In the genomic region with DNA sequence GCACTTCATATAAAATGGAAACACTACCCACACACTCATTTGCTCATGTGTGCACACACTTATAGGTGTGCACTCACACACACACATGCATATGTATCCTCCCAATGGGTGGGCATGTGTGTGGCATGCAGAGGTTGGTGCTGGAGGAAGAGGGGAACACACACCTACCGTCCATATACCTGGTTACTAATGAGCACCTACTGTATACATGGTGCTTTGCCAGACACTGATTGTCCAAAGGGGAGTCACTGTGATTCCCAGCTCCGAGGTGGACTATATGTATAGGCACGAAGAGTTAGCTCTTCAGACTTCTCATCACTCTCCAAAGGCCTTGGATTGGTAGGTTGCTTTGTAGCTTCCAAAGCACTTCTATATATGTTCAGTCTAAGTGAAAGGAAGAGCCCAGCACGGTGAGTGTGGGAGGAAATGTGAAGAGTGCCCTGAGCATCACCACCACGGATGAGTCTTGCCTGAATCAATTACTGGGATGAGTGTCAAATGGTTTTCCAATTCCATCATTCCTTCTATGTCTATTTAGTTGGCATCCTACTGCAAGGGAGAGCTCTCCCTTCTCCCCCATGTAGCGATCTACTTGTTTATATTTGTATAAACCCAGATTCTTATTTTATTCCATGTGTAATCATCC, we compare ENCODE assay signal across 24 cellular contexts. TPM values are rescaled to one million over a fixed set of nuclear protein-coding genes. Genes with fewer than 3 reads are reported as not detected.
DNase-seq lines count a peak whose midpoint lies in the region; ATAC-seq, FAIRE-seq and TF ChIP-seq lines count a peak whose summit lies in the region.
"Had no signal": no experiment of that assay in that cellular context is flagged by ENCODE, and none has a peak within 500 bp of the region (broad histone marks: within the 10 kb centered on the region; RNA-seq: fewer than 3 reads in every experiment).

No MANE protein-coding gene starts in this region.

- peak overlapping the region; percentile 5; the same call in 1 of the 2 replicates for H2BK20ac ChIP-seq in IMR-90 (ENCODE audit: low read depth, low read length)

- peak overlapping the region; percentile 35 for H2BK5ac ChIP-seq in IMR-90 (ENCODE audit: low read depth, low read length, poor library complexity, severe bottlenecking)

- H2AK9ac ChIP-seq in IMR-90 (replicated peaks; ENCODE audit: low read depth, low read length, poor library complexity): no peak overlapping the region

- H3K56ac ChIP-seq in IMR-90 (ENCODE audit: extremely low read depth, insufficient read depth, low read length): no peak overlapping the region

- no peak overlapping the region for H3K27ac ChIP-seq in IMR-90 (ENCODE audit: insufficient read depth, low read length)
- H3K27ac ChIP-seq in HepG2 (ENCODE audit: extremely low read length, insufficient read depth, low read length): no peak overlapping the region
- H3K27ac ChIP-seq: BLaER1 treated with 17β-estradiol and CSF1 and Interleukin-3, amounts not matched to agents 10 nM and 100 nM had no signal

- TF ChIP-seq RAD21 in IMR-90 (IDR thresholded peaks at IDR 0.05; ENCODE audit: low read length): no peak
- TF ChIP-seq RAD21 in HepG2 (CRISPR knock-in tag; IDR thresholded peaks at IDR 0.05): no peak

- H3K18ac ChIP-seq in IMR-90 (ENCODE audit: low read depth, low read length): no peak overlapping the region

- FAIRE-seq in bronchial epithelial cell (lab: Jason Lieb, UNC) (peak; percentile 77), HepG2 (lab: Jason Lieb, UNC) (no peak)
- FAIRE-seq: A549, GM12878 had no signal

- TF ChIP-seq POLR2A in IMR-90 (IDR thresholded peaks at IDR 0.05; ENCODE audit: low read depth, low read length) (no peak), HepG2 (IDR thresholded peaks at IDR 0.05; ENCODE audit: insufficient read depth in 1 of 2, low read depth in 2 of 2, low read length in 2 of 2) (no peak)

- POLR2A ChIA-PET in IMR-90 (lab: Charles Lee; ENCODE audit: unreplicated experiment) (no interaction called here), HepG2 (lab: Yijun Ruan, JAX) (interaction anchor here (0.8 to 1.4 kb wide), 3 partner anchors 37 to 88 kb away, joined by 3 to 4 read pairs (median 4); a partner anchor contains a TSS)

- H3K79me2 ChIP-seq in HepG2 (ENCODE audit: insufficient read depth, low read length): no peaks in the 10 kb centered on the region

- BruUV-seq in IMR-90 (replicated peaks; lab: Mats Ljungman, UMichigan) (no TSS peak), HepG2 (replicated peaks; lab: Mats Ljungman, UMichigan) (no TSS peak)

- in situ Hi-C loops in IMR-90 (cut with MboI; ENCODE audit: low sequenced_read_pairs) (no loop called here), HepG2 (cut with HindIII; ENCODE audit: extremely low pct_ligation_motif_present, low pct_unique_long_range_greater_than_20kb) (no loop called here)

- H2AFZ ChIP-seq in IMR-90 (replicated peaks; ENCODE audit: low read length, poor library complexity): no peak overlapping the region
- no peak overlapping the region for H2AFZ ChIP-seq in HepG2 (ENCODE audit: low read length)

- H3K4me3 ChIP-seq in IMR-90 (ENCODE audit: insufficient read depth, low read depth, low read length) (no peak overlapping the region), bronchial epithelial cell (ENCODE audit: low read depth, low read length) (no peak overlapping the region), HepG2 (replicated peaks in 1 of 3; ENCODE audit: insufficient read depth in 1 of 3, low read depth in 2 of 3, low read length in 3 of 3) (no peak overlapping the region), BE2C (ENCODE audit: low read depth, low read length) (no peak overlapping the region)
- H3K4me3 ChIP-seq: A549; BLaER1 treated with 17β-estradiol and CSF1 and Interleukin-3, amounts not matched to agents 10 nM and 100 nM; GM12878 had no signal

- H4K5ac ChIP-seq in IMR-90 (ENCODE audit: low read depth, low read length): no peak overlapping the region

- H3K9me3 ChIP-seq in IMR-90 (ENCODE audit: control insufficient read depth, insufficient read depth, low read length) (peaks cover 11% of the 10 kb centered on the region), HepG2 (ENCODE audit: low read length) (peaks cover 7% of the 10 kb centered on the region; the same call in 1 of the 2 replicates), BE2C (peaks cover 3% of the 10 kb centered on the region; the same call in 1 of the 2 replicates)

- peak overlapping the region; percentile 43; the same call in 1 of the 2 replicates for H3K4ac ChIP-seq in IMR-90 (ENCODE audit: low read depth, low read length)

- CTCF ChIA-PET in IMR-90 (lab: Yijun Ruan, JAX) (no interaction called here), HepG2 (lab: Yijun Ruan, JAX; ENCODE audit: low intra/inter-chr PET ratio, low total read pairs) (no interaction called here)

- peaks cover 8% of the 10 kb centered on the region for H3K4me1 ChIP-seq in IMR-90 (ENCODE audit: control insufficient read depth, insufficient read depth, low read length)
- peaks cover 49% of the 10 kb centered on the region for H3K4me1 ChIP-seq in HepG2 (ENCODE audit: insufficient read depth, low read length)
- H3K4me1 ChIP-seq in BE2C: no peaks in the 10 kb centered on the region
- H3K4me1 ChIP-seq: Caco-2 had no signal

- H3K23ac ChIP-seq in IMR-90 (ENCODE audit: low read depth, low read length): no peak overlapping the region

- H4K20me1 ChIP-seq in IMR-90 (ENCODE audit: insufficient read depth, low read length) (no peaks in the 10 kb centered on the region), HepG2 (ENCODE audit: insufficient read depth, low read length) (no peaks in the 10 kb centered on the region)
- H4K20me1 ChIP-seq: BLaER1 treated with 17β-estradiol and CSF1 and Interleukin-3, amounts not matched to agents 10 nM and 100 nM had no signal

- no peaks in the 10 kb centered on the region for H3K27me3 ChIP-seq in IMR-90 (ENCODE audit: control insufficient read depth, insufficient read depth, low read length)
- H3K27me3 ChIP-seq in bronchial epithelial cell (ENCODE audit: control insufficient read depth, insufficient read depth, low read length): no peaks in the 10 kb centered on the region
- H3K27me3 ChIP-seq in HepG2 (ENCODE audit: control insufficient read depth in 1 of 2, insufficient read depth in 2 of 2, low read length in 2 of 2): no peaks in the 10 kb centered on the region; a peak in 1 of 5 replicates
- H3K27me3 ChIP-seq in BE2C: no peaks in the 10 kb centered on the region
- H3K27me3 ChIP-seq: BLaER1 treated with 17β-estradiol and CSF1 and Interleukin-3, amounts not matched to agents 10 nM and 100 nM had no signal

- no peak overlapping the region for H4K91ac ChIP-seq in IMR-90 (ENCODE audit: insufficient read depth, low read depth, low read length)

- no peak for TF ChIP-seq CTCF in IMR-90 (conservative IDR thresholded peaks at IDR 0.05; ENCODE audit: low read depth, low read length)
- no peak for TF ChIP-seq CTCF in bronchial epithelial cell (IDR thresholded peaks at IDR 0.05; ENCODE audit: insufficient read depth, low read length, severe bottlenecking)
- no peak for TF ChIP-seq CTCF in HepG2 (CRISPR knock-in tag; IDR thresholded peaks at IDR 0.05)
- no peak for TF ChIP-seq CTCF in BE2C (IDR thresholded peaks at IDR 0.05; ENCODE audit: low read depth, low read length)

- dilution Hi-C loops in IMR-90 (cut with HindIII; ENCODE audit: low sequenced_read_pairs, unreplicated experiment): no loop called here

- H3K9me1 ChIP-seq in IMR-90 (ENCODE audit: insufficient read depth, low read length): peaks cover 5% of the 10 kb centered on the region

- peak overlapping the region; percentile 12; the same call in 1 of the 2 replicates for H2BK120ac ChIP-seq in IMR-90 (ENCODE audit: low read depth, low read length)

- no peak overlapping the region for H3K4me2 ChIP-seq in IMR-90 (ENCODE audit: low read depth, low read length)
- no peak overlapping the region for H3K4me2 ChIP-seq in HepG2 (ENCODE audit: low read depth, low read length)
- H3K4me2 ChIP-seq: A549 had no signal

- intact Hi-C loops in IMR-90 (cut with micrococcal nuclease) (no loop called here), HepG2 (cut with micrococcal nuclease; ENCODE audit: unreplicated experiment) (no loop called here)

- TF ChIP-seq EP300 in HepG2 (IDR thresholded peaks at IDR 0.05; ENCODE audit: low read depth in 2 of 2, low read length in 2 of 2): no peak
- no peak for TF ChIP-seq EP300 in HepG2 (CRISPR knock-in tag; IDR thresholded peaks at IDR 0.05; ENCODE audit: borderline replicate concordance)

- H4K8ac ChIP-seq in IMR-90 (ENCODE audit: low read depth in 2 of 2, low read length in 2 of 2): 0 out of 4 replicates have a peak overlapping the region, but pooled peaks of 1 of the 2 experiments have one; percentile 34

- H3K79me1 ChIP-seq in IMR-90 (ENCODE audit: low read depth in 1 of 2, low read length in 2 of 2): no peaks in the 10 kb centered on the region

- WGBS in IMR-90 (ENCODE audit: extremely low coverage in 2 of 2, insufficient read length in 1 of 2), 2 experiments: no CpG with 5 or more reads among the region's 6 CpGs
- WGBS in HepG2 (ENCODE audit: low lambda C conversion rate): 43% methylated on average over 5 of the region's 6 CpGs

- no peaks in the 10 kb centered on the region for H3K36me3 ChIP-seq in IMR-90 (ENCODE audit: control insufficient read depth, insufficient read depth, low read length)
- H3K36me3 ChIP-seq in bronchial epithelial cell (ENCODE audit: control insufficient read depth, insufficient read depth, low read length): no peaks in the 10 kb centered on the region
- H3K36me3 ChIP-seq in HepG2 (replicated peaks in 1 of 2; ENCODE audit: control insufficient read depth in 1 of 2, insufficient read depth in 2 of 2, low read length in 2 of 2): no peaks in the 10 kb centered on the region
- H3K36me3 ChIP-seq in BE2C: no peaks in the 10 kb centered on the region

- ATAC-seq in IMR-90 (ENCODE audit: low read depth) (no peak), HepG2 (no peak), GM19467 (IDR thresholded peaks at IDR 0.05; ENCODE audit: unreplicated experiment) (no peak), HG02759 (IDR thresholded peaks at IDR 0.05; ENCODE audit: unreplicated experiment) (no peak)
- ATAC-seq: A549, GM12878 had no signal

- 0 out of 3 replicates have a peak overlapping the region, but pooled peaks have one; percentile 63 for H2BK15ac ChIP-seq in IMR-90 (ENCODE audit: low read depth, low read length)

- H3K9ac ChIP-seq in IMR-90 (ENCODE audit: low read depth, low read length) (no peak overlapping the region), HepG2 (ENCODE audit: insufficient read depth, low read depth, low read length) (no peak overlapping the region)
- H3K9ac ChIP-seq: BLaER1 treated with 17β-estradiol and CSF1 and Interleukin-3, amounts not matched to agents 10 nM and 100 nM had no signal

- DNase-seq in ELR (ENCODE audit: low read depth) (peak; percentile 66), IMR-90 (peak; percentile 68), bronchial epithelial cell (ENCODE audit: low read depth) (peak; percentile 59), HepG2 (ENCODE audit: low spot score) (no peak), T-helper 9 cell (no peak), BE2C (no peak)
- DNase-seq: Caco-2; CD4-positive, alpha-beta memory T cell; DMS 273 treated with DMSO at 0.1 percent for 48 hours; DMS79 treated with DMSO at 0.1 percent for 48 hours; H9; KBM-7; NCI-H1694 treated with DMSO at 0.1 percent for 48 hours; NCI-H2081 treated with DMSO at 0.1 percent for 48 hours; NCI-H446; NCI-H526; OCI-M1; RPMI8226; SHP77 had no signal

- no peak overlapping the region for H3K14ac ChIP-seq in IMR-90 (replicated peaks; ENCODE audit: low read depth, low read length)

- 0 out of 2 replicates have a peak overlapping the region, but pooled peaks have one; percentile 21 for H2AK5ac ChIP-seq in IMR-90 (ENCODE audit: low read depth, low read length)

RNA-seq across cellular contexts. Expression of a gene that starts 12.6 kb away (rescaled TPM):
- 124 and 134 TPM in 2 replicates for total RNA-seq in IMR-90 (2012; rRNA removed)
- polyA plus RNA-seq in IMR-90 (2012; rRNA removed): 185 and 192 TPM in 2 replicates
- 59.2 and 179 TPM in 2 replicates for polyA plus RNA-seq in IMR-90 (2012; cell fraction: cytosol; rRNA removed)
- polyA plus RNA-seq in IMR-90 (2012; cell fraction: nucleus; rRNA removed; ENCODE audit: low replicate concordance): 128 and 132 TPM in 2 replicates
- total RNA-seq in bronchial epithelial cell: 105 and 116 TPM in 2 replicates
- total RNA-seq in HepG2 (2016; rRNA removed; fragmentation: Illumina TruSeq; extraction: Trizol): 56.6 and 78.5 TPM in 2 replicates
- 56.7 and 59.9 TPM in 2 replicates for total RNA-seq in HepG2 (2016; cell fraction: cytosol; rRNA removed; fragmentation: Illumina TruSeq; extraction: Trizol; ENCODE audit: low read depth)
- total RNA-seq in HepG2 (2016; cell fraction: insoluble cytoplasmic fraction; rRNA removed; fragmentation: Illumina TruSeq; extraction: Trizol): 51.2 and 75.8 TPM in 2 replicates
- 144 and 156 TPM in 2 replicates for total RNA-seq in HepG2 (2016; cell fraction: membrane; rRNA removed; fragmentation: Illumina TruSeq; extraction: Trizol)
- total RNA-seq in HepG2 (2016; cell fraction: nucleus; rRNA removed; fragmentation: Illumina TruSeq; extraction: Trizol): 57.0 and 67.0 TPM in 2 replicates
- 184 and 205 TPM in 2 replicates for polyA plus RNA-seq in HepG2 (2011; rRNA removed)
- polyA plus RNA-seq in HepG2 (2011; cell fraction: cytosol; rRNA removed): 216 and 224 TPM in 2 replicates
- 121 and 137 TPM in 2 replicates for polyA plus RNA-seq in HepG2 (2011; cell fraction: nucleus; rRNA removed)
- polyA plus RNA-seq in HepG2 (2012): 145 and 175 TPM in 2 replicates
- 87.6 and 105 TPM in 2 replicates for polyA plus RNA-seq in HepG2 (2016; cell fraction: cytosol; fragmentation: Illumina TruSeq; extraction: Trizol; ENCODE audit: low read depth)
- polyA plus RNA-seq in HepG2 (2016; cell fraction: insoluble cytoplasmic fraction; fragmentation: Illumina TruSeq; extraction: Trizol; ENCODE audit: low read depth): 71.8 and 81.7 TPM in 2 replicates
- 183 and 185 TPM in 2 replicates for polyA plus RNA-seq in HepG2 (2016; cell fraction: membrane; fragmentation: Illumina TruSeq; extraction: Trizol; ENCODE audit: low read depth)
- polyA plus RNA-seq in HepG2 (2016; cell fraction: nucleus; fragmentation: Illumina TruSeq; extraction: Trizol; ENCODE audit: insufficient read depth, low read depth): 94.6 and 95.4 TPM in 2 replicates
- polyA minus RNA-seq in HepG2 (2011; rRNA and poly(A)+ RNA removed; ENCODE audit: low replicate concordance): 179 and 302 TPM in 2 replicates
- 60.3 and 74.0 TPM in 2 replicates for polyA minus RNA-seq in HepG2 (2011; cell fraction: cytosol; rRNA and poly(A)+ RNA removed)
- polyA minus RNA-seq in HepG2 (2011; cell fraction: nucleus; rRNA and poly(A)+ RNA removed): 85.1 and 89.6 TPM in 2 replicates
- 103 TPM for polyA plus RNA-seq in BE2C (2012; ENCODE audit: insufficient read depth, insufficient read length, low read depth)

RNA-seq across cellular contexts. Expression of a gene that starts 50.5 kb away (rescaled TPM):
- total RNA-seq in IMR-90 (2012; rRNA removed): 304 and 320 TPM in 2 replicates
- 467 and 674 TPM in 2 replicates for polyA plus RNA-seq in IMR-90 (2012; rRNA removed)
- polyA plus RNA-seq in IMR-90 (2012; cell fraction: cytosol; rRNA removed): 405 and 1,457 TPM in 2 replicates
- polyA plus RNA-seq in IMR-90 (2012; cell fraction: nucleus; rRNA removed; ENCODE audit: low replicate concordance): 1,904 and 1,990 TPM in 2 replicates
- total RNA-seq in bronchial epithelial cell: 114 and 194 TPM in 2 replicates
- 18.0 and 27.1 TPM in 2 replicates for total RNA-seq in HepG2 (2016; rRNA removed; fragmentation: Illumina TruSeq; extraction: Trizol)
- total RNA-seq in HepG2 (2016; cell fraction: cytosol; rRNA removed; fragmentation: Illumina TruSeq; extraction: Trizol; ENCODE audit: low read depth): 7.1 and 7.8 TPM in 2 replicates
- 15.8 and 29.9 TPM in 2 replicates for total RNA-seq in HepG2 (2016; cell fraction: insoluble cytoplasmic fraction; rRNA removed; fragmentation: Illumina TruSeq; extraction: Trizol)
- 14.2 and 16.6 TPM in 2 replicates for total RNA-seq in HepG2 (2016; cell fraction: membrane; rRNA removed; fragmentation: Illumina TruSeq; extraction: Trizol)
- total RNA-seq in HepG2 (2016; cell fraction: nucleus; rRNA removed; fragmentation: Illumina TruSeq; extraction: Trizol): 53.7 and 56.5 TPM in 2 replicates
- 55.5 and 79.2 TPM in 2 replicates for polyA plus RNA-seq in HepG2 (2011; rRNA removed)
- polyA plus RNA-seq in HepG2 (2011; cell fraction: cytosol; rRNA removed): 59.1 and 69.7 TPM in 2 replicates
- 85.1 and 113 TPM in 2 replicates for polyA plus RNA-seq in HepG2 (2011; cell fraction: nucleus; rRNA removed)
- 48.1 and 56.6 TPM in 2 replicates for polyA plus RNA-seq in HepG2 (2012)
- 4.7 and 6.0 TPM in 2 replicates for polyA plus RNA-seq in HepG2 (2016; cell fraction: cytosol; fragmentation: Illumina TruSeq; extraction: Trizol; ENCODE audit: low read depth)
- 17.2 and 23.0 TPM in 2 replicates for polyA plus RNA-seq in HepG2 (2016; cell fraction: insoluble cytoplasmic fraction; fragmentation: Illumina TruSeq; extraction: Trizol; ENCODE audit: low read depth)
- polyA plus RNA-seq in HepG2 (2016; cell fraction: membrane; fragmentation: Illumina TruSeq; extraction: Trizol; ENCODE audit: low read depth): 9.3 and 9.4 TPM in 2 replicates
- 63.2 and 85.8 TPM in 2 replicates for polyA plus RNA-seq in HepG2 (2016; cell fraction: nucleus; fragmentation: Illumina TruSeq; extraction: Trizol; ENCODE audit: insufficient read depth, low read depth)
- polyA minus RNA-seq in HepG2 (2011; rRNA and poly(A)+ RNA removed; ENCODE audit: low replicate concordance): 142 and 198 TPM in 2 replicates
- 72.5 and 80.5 TPM in 2 replicates for polyA minus RNA-seq in HepG2 (2011; cell fraction: cytosol; rRNA and poly(A)+ RNA removed)
- 95.3 and 131 TPM in 2 replicates for polyA minus RNA-seq in HepG2 (2011; cell fraction: nucleus; rRNA and poly(A)+ RNA removed)
- 19.5 TPM for polyA plus RNA-seq in BE2C (2012; ENCODE audit: insufficient read depth, insufficient read length, low read depth)

Comparison
In these comparisons a context has a peak if more than half of its experiments do, and no peak if none do; other contexts are left out.
1. DNase-seq: peak in ELR (single experiment), IMR-90 (single experiment) and bronchial epithelial cell (single experiment); none in HepG2 (single experiment), T-helper 9 cell (single experiment) and BE2C (single experiment).